ENCODE assay signal across 17 cellular contexts in genomic region chr10:676178-676577, GRCh38.
"Had no signal": no experiment of that assay in that cellular context is flagged by ENCODE, and none has a peak within 500 bp of the region (broad histone marks: within the 10 kb centered on the region; RNA-seq: fewer than 3 reads in every experiment).

No MANE protein-coding gene starts in this region.

- DNase-seq: activated effector memory CD4-positive, alpha-beta T cell treated with Interleukin-2 at 50 U/mL for 16 hours; activated T-cell treated with anti-CD3 and anti-CD28 coated beads for 4 hours; brain microvascular endothelial cell; effector memory CD4-positive, alpha-beta T cell; immature natural killer cell; mesendoderm; nephron progenitor cell; right lobe of liver; stimulated activated CD4-positive, alpha-beta T cell treated with anti-CD3 and anti-CD28 coated beads, Interleukin-4, amount 100 ng/mL, for 4 hours; stimulated activated CD8-positive, alpha-beta memory T cell treated with anti-CD3 and anti-CD28 coated beads, Interleukin-4, amount 100 ng/mL, for 48 hours; stomach; SW 1271; upper lobe of right lung had no signal

- H3K4me3 Mint-ChIP-seq: activated naive CD4-positive, alpha-beta T cell treated with anti-CD3 and anti-CD28 coated beads, Interleukin-2, amount 50 U/mL, for 24 hours; dendritic cell treated with granulocyte-macrophage colony-stimulating factor and Interleukin-4, amounts not matched to agents 40 ng/mL and 50 ng/mL, for 4 days; immature natural killer cell; nephron progenitor cell had no signal

- H3K4me2 ChIP-seq: smooth muscle cell had no signal

- ATAC-seq: right lobe of liver, upper lobe of right lung had no signal

- H3K9me3 Mint-ChIP-seq: activated naive CD4-positive, alpha-beta T cell treated with anti-CD3 and anti-CD28 coated beads, Interleukin-2, amount 50 U/mL, for 24 hours; immature natural killer cell had no signal

- H3K4me1 ChIP-seq: right lobe of liver, upper lobe of right lung had no signal

- H3K9me3 ChIP-seq: right lobe of liver, stomach, thoracic aorta, upper lobe of right lung had no signal

- H3K36me3 ChIP-seq: brain microvascular endothelial cell, right lobe of liver, stomach, thoracic aorta, upper lobe of right lung had no signal

- H3K27ac ChIP-seq: brain microvascular endothelial cell, right lobe of liver, stomach, thoracic aorta, upper lobe of right lung had no signal

- H3K4me1 Mint-ChIP-seq: activated naive CD4-positive, alpha-beta T cell treated with anti-CD3 and anti-CD28 coated beads, Interleukin-2, amount 50 U/mL, for 24 hours; nephron progenitor cell had no signal

- H3K27ac Mint-ChIP-seq: activated naive CD4-positive, alpha-beta T cell treated with anti-CD3 and anti-CD28 coated beads, Interleukin-2, amount 50 U/mL, for 24 hours; dendritic cell treated with granulocyte-macrophage colony-stimulating factor and Interleukin-4, amounts not matched to agents 40 ng/mL and 50 ng/mL, for 4 days; immature natural killer cell; nephron progenitor cell had no signal

- H3K4me3 ChIP-seq: right lobe of liver, smooth muscle cell, stomach, thoracic aorta, upper lobe of right lung had no signal

- H3K36me3 Mint-ChIP-seq: activated naive CD4-positive, alpha-beta T cell treated with anti-CD3 and anti-CD28 coated beads, Interleukin-2, amount 50 U/mL, for 24 hours; immature natural killer cell had no signal

- H3K27me3 ChIP-seq: brain microvascular endothelial cell, right lobe of liver, stomach, upper lobe of right lung had no signal
